In genomic region chr2:181904022-181904632, GRCh38 we compare ENCODE assay signal across 9 cellular contexts. TPM values are rescaled to one million over a fixed set of nuclear protein-coding genes. Genes with fewer than 3 reads are reported as not detected.
DNase-seq lines count a peak whose midpoint lies in the region; FAIRE-seq and TF ChIP-seq lines count a peak whose summit lies in the region.
"Had no signal": no experiment of that assay in that cellular context is flagged by ENCODE, and none has a peak within 500 bp of the region (broad histone marks: within the 10 kb centered on the region; RNA-seq: fewer than 3 reads in every experiment).

No MANE protein-coding gene starts in this region.

- H2AFZ ChIP-seq in keratinocyte (ENCODE audit: control insufficient read depth, low read length) = no peak overlapping the region

- 14 to 26% (median 23%) methylated on average over 2 of the region's 2 CpGs for WGBS in adrenal gland, 4 donors

- CTCF ChIA-PET in A673 (lab: Charles Lee) = interaction anchor here (0.6 to 1.6 kb wide), 6 partner anchors 161 to 189 kb away, joined by 3 to 7 read pairs (median 4); no protein-coding TSS in a partner anchor

- no peak for TF ChIP-seq POLR2A in adrenal gland (IDR thresholded peaks at IDR 0.05)

- no peaks in the 10 kb centered on the region for H4K20me1 ChIP-seq in keratinocyte (ENCODE audit: control insufficient read depth, extremely low read depth, insufficient read depth, low read length)

- no peaks in the 10 kb centered on the region for H3K27me3 ChIP-seq in A673 (replicated peaks; ENCODE audit: insufficient read depth, low read depth, low read length, poor library complexity)
- H3K27me3 ChIP-seq in adrenal gland = no peaks in the 10 kb centered on the region
- H3K27me3 ChIP-seq in keratinocyte (ENCODE audit: control insufficient read depth, extremely low read depth, insufficient read depth, low read length) = no peaks in the 10 kb centered on the region

- H3K4me1 ChIP-seq in A673 (ENCODE audit: insufficient read depth, low read length, poor library complexity, severe bottlenecking) = peaks cover 31% of the 10 kb centered on the region
- H3K4me1 ChIP-seq in adrenal gland (replicated peaks in 1 of 2) = peaks cover 0 to 22% of the 10 kb centered on the region in 2 donors
- H3K4me1 ChIP-seq in keratinocyte (ENCODE audit: control insufficient read depth, extremely low read depth, insufficient read depth, low read length) = peaks cover 14% of the 10 kb centered on the region

- dilution Hi-C loops in keratinocyte (cut with MboI; ENCODE audit: extremely low pct_ligation_motif_present, low sequenced_read_pairs) = no loop called here

- H3K9me3 ChIP-seq in A673 (ENCODE audit: low read depth, low read length, poor library complexity, severe bottlenecking) (no peaks in the 10 kb centered on the region), adrenal gland (replicated peaks in 1 of 3) (no peaks in the 10 kb centered on the region), keratinocyte (ENCODE audit: control insufficient read depth, low read depth, low read length) (no peaks in the 10 kb centered on the region)

- H3K9me1 ChIP-seq in keratinocyte (ENCODE audit: control insufficient read depth, extremely low read depth, insufficient read depth, low read length) = no peaks in the 10 kb centered on the region

- H3K79me2 ChIP-seq in keratinocyte (ENCODE audit: control insufficient read depth, insufficient read depth, low read length) = peaks cover 89% of the 10 kb centered on the region

- POLR2A ChIA-PET in A673 (lab: Charles Lee; ENCODE audit: low non-redundant PET) = interaction anchor here (0.5 kb wide), 1 partner anchor 51 kb away, joined by 3 read pairs; no protein-coding TSS in a partner anchor

- DNase-seq in A673 (ENCODE audit: low spot score) (peak; percentile 76), Kasumi-1 (lab: John Stamatoyannopoulos, UW) (peak; percentile 65 to 69), adrenal gland (no peak), keratinocyte (ENCODE audit: low read depth, low spot score) (no peak), T-helper 9 cell (no peak), NCI-H128 (lab: John Stamatoyannopoulos, UW; ENCODE audit: unreplicated experiment) (no peak)
- no peak for DNase-seq in activated CD8-positive, alpha-beta memory T cell treated with anti-CD3 and anti-CD28 coated beads, Interleukin-2, amount 50 U/mL, for 48 hours

- intact Hi-C loops in A673 (cut with micrococcal nuclease; ENCODE audit: unreplicated experiment) = loop anchor here (1.0 to 10.0 kb wide), 3 partner anchors 161 to 329 kb away; no protein-coding TSS in a partner anchor
- intact Hi-C loops in adrenal gland (cut with DNase I) = loop anchor here (5.0 to 10.0 kb wide), 2 partner anchors 159 to 162 kb away; no protein-coding TSS in a partner anchor

- BruUV-seq in A673 (replicated peaks; lab: Mats Ljungman, UMichigan) = no TSS peak

- H3K9ac ChIP-seq in keratinocyte (ENCODE audit: control insufficient read depth, extremely low read depth, insufficient read depth, low read length) = no peak overlapping the region

- H3K27ac ChIP-seq in A673 (ENCODE audit: low read depth, low read length, poor library complexity, severe bottlenecking) (peak overlapping the region; percentile 51), adrenal gland (no peak overlapping the region), keratinocyte (ENCODE audit: control insufficient read depth, insufficient read depth, low read length) (no peak overlapping the region)
- H3K27ac ChIP-seq: epithelial cell of prostate had no signal

- peaks cover 78% of the 10 kb centered on the region for H3K36me3 ChIP-seq in A673 (ENCODE audit: insufficient read depth, low read length, poor library complexity, severe bottlenecking)
- peaks cover 0 to 44% of the 10 kb centered on the region in 2 donors for H3K36me3 ChIP-seq in adrenal gland (replicated peaks in 1 of 2)
- H3K36me3 ChIP-seq in keratinocyte (ENCODE audit: control insufficient read depth in 2 of 2, extremely low read depth in 1 of 2, insufficient read depth in 2 of 2, low read length in 2 of 2) = peaks cover 14 to 39% of the 10 kb centered on the region in 2 experiments

- no peak for FAIRE-seq in keratinocyte (lab: Jason Lieb, UNC)

- no peak overlapping the region for H3K4me2 ChIP-seq in keratinocyte (ENCODE audit: control insufficient read depth, extremely low read depth, insufficient read depth, low read depth, low read length)

- TF ChIP-seq CTCF in A673 (conservative IDR thresholded peaks at IDR 0.05; ENCODE audit: low read depth, low read length) (peak; percentile 82), GM12873 (IDR thresholded peaks at IDR 0.05; ENCODE audit: insufficient read depth, low read depth, low read length, missing control alignments) (peak; percentile 50), adrenal gland (IDR thresholded peaks at IDR 0.05) (peak; percentile 15 to 62 (median 50)), keratinocyte (optimal IDR thresholded peaks at IDR 0.05 in 1 of 3, IDR thresholded peaks at IDR 0.05 in 1 of 3, conservative IDR thresholded peaks at IDR 0.05 in 1 of 3; ENCODE audit: extremely low read depth in 1 of 3, insufficient read depth in 2 of 3, low read length in 3 of 3) (peak in 2 of 3 experiments; percentile 24 to 39)

- no peak overlapping the region for H3K4me3 ChIP-seq in A673 (ENCODE audit: low read depth, low read length, poor library complexity, severe bottlenecking)
- H3K4me3 ChIP-seq in adrenal gland = no peak overlapping the region
- no peak overlapping the region for H3K4me3 ChIP-seq in keratinocyte (ENCODE audit: control insufficient read depth in 2 of 3, extremely low read depth in 1 of 3, insufficient read depth in 2 of 3, low read depth in 1 of 3, low read length in 3 of 3)

RNA-seq across cellular contexts. Expression of gene ITPRID2, which starts 12.6 kb away (rescaled TPM):
- 141 and 149 TPM in 2 replicates for total RNA-seq in A673 (2021)
- 100 to 1,000 TPM in 1 of 8 donors, 10 to 100 TPM in 7; 40.6 to 103 (median 90.8) TPM for total RNA-seq in adrenal gland
- polyA plus RNA-seq in adrenal gland = 10 to 100 TPM; 25.5 to 50.4 (median 30.2) TPM
- 86.3 to 146 TPM (median 91.4 TPM) in 3 replicates for polyA plus RNA-seq in keratinocyte
- 479 TPM for polyA plus RNA-seq in keratinocyte (2011; ENCODE audit: low read depth)
- 72.8 and 128 TPM in 2 replicates for polyA plus RNA-seq in keratinocyte (2011; cell fraction: cytosol; rRNA removed)
- 116 and 145 TPM in 2 replicates for polyA plus RNA-seq in keratinocyte (2011; cell fraction: nucleus; rRNA removed)
- polyA plus RNA-seq in keratinocyte (2012; ENCODE audit: low replicate concordance) = 91.5 and 118 TPM in 2 replicates
- polyA minus RNA-seq in keratinocyte = 62.2 to 130 TPM (median 99.4 TPM) in 3 replicates
- polyA minus RNA-seq in keratinocyte (2011; cell fraction: cytosol; rRNA and poly(A)+ RNA removed) = 89.4 TPM
- 97.4 and 160 TPM in 2 replicates for polyA minus RNA-seq in keratinocyte (2011; cell fraction: nucleus; rRNA and poly(A)+ RNA removed)

Comparison
In these comparisons a context has a peak if more than half of its experiments do, and no peak if none do; other contexts are left out.
1. DNase-seq: peak in A673 (single experiment) and Kasumi-1 (2 of 2); none in adrenal gland (0 of 7), keratinocyte (single experiment), T-helper 9 cell (single experiment), NCI-H128 (single experiment) and activated CD8-positive, alpha-beta memory T cell treated with anti-CD3 and anti-CD28 coated beads, Interleukin-2, amount 50 U/mL, for 48 hours (single experiment).
2. CTCF ChIP-seq: peak in every context shown above with its lines; median percentile 82 in A673; 50 in GM12873; 50 in adrenal gland; 32 in keratinocyte.